Comparison of ENCODE assay signal across 1 cellular context in the genomic region with DNA sequence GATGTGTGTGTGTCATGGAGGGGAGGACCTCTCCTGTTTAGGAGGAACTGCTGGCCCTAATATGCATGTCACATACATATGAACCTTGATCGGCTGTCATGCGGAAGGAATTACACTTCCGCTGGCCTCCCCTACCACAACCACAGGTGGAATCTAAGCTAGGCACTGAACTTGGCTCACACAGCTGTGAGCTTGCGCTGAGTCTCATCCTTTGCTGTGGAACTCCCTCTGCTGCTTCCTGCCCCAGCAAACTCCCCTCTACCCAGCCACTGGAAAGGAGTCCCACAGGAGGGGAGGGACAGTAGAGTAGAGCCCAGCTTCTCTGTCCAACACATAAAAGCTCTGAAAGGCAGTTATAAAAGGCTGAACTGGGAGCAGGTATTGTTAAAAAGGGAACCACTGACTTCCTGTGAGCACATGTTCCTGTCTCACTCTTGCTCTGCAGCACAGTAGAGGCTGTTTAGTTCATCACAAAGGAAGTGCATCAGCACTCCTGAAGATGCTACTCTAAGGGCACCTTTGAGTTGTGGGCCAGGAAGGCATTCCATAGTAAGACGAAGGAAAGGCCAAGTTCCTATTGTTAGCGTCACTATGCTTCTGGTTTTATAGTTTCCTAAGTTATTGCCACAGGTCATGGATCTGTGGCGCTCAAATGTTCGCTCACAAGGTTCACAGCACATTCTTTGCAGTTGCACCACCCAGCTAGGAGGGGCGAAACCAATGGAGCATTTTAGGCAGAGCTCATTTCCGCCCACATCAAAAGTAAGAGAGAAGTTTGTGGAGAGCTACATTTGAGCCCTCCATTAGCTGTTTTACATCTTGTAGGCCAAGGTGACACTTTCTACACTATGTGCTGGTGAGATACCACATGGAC.
TF ChIP-seq lines count a peak whose summit lies in the region.

No MANE protein-coding gene starts in this region.

TF ChIP-seq in GM12878, 131 proteins besides CTCF, POLR2A, EP300 and RAD21 (continued from another document and continues in another):
- TF ChIP-seq ZBTB11 (CRISPR knock-in tag; IDR thresholded peaks at IDR 0.05): no peak
- peak; percentile 67 for TF ChIP-seq CBX5 (IDR thresholded peaks at IDR 0.05; ENCODE audit: low read depth)
- no peak for TF ChIP-seq HDAC6 (IDR thresholded peaks at IDR 0.05; ENCODE audit: unreplicated experiment)
- TF ChIP-seq, protein P1, sequence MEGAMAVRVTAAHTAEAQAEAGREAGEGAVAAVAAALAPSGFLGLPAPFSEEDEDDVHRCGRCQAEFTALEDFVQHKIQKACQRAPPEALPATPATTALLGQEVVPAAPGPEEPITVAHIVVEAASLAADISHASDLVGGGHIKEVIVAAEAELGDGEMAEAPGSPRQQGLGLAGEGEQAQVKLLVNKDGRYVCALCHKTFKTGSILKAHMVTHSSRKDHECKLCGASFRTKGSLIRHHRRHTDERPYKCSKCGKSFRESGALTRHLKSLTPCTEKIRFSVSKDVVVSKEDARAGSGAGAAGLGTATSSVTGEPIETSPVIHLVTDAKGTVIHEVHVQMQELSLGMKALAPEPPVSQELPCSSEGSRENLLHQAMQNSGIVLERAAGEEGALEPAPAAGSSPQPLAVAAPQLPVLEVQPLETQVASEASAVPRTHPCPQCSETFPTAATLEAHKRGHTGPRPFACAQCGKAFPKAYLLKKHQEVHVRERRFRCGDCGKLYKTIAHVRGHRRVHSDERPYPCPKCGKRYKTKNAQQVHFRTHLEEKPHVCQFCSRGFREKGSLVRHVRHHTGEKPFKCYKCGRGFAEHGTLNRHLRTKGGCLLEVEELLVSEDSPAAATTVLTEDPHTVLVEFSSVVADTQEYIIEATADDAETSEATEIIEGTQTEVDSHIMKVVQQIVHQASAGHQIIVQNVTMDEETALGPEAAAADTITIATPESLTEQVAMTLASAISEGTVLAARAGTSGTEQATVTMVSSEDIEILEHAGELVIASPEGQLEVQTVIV (IDR thresholded peaks at IDR 0.05; ENCODE audit: borderline replicate concordance, partially characterized antibody): no peak
- TF ChIP-seq POLR2AphosphoS5 (IDR thresholded peaks at IDR 0.05; ENCODE audit: low read length): peak; percentile 75
- TF ChIP-seq TCF3 (IDR thresholded peaks at IDR 0.05; ENCODE audit: borderline replicate concordance, insufficient read depth, low read depth, low read length): peak; percentile 87; the same call in 1 of the 2 replicates
- TF ChIP-seq ZNF592 (IDR thresholded peaks at IDR 0.05): no peak; the same call in 1 of the 2 replicates
- no peak for TF ChIP-seq EZH2 (IDR thresholded peaks at IDR 0.05; ENCODE audit: borderline replicate concordance, control insufficient read depth, low read depth, low read length)
- TF ChIP-seq POLR2AphosphoS2 (IDR thresholded peaks at IDR 0.05; ENCODE audit: low read depth, low read length): no peak
- TF ChIP-seq, protein P2, sequence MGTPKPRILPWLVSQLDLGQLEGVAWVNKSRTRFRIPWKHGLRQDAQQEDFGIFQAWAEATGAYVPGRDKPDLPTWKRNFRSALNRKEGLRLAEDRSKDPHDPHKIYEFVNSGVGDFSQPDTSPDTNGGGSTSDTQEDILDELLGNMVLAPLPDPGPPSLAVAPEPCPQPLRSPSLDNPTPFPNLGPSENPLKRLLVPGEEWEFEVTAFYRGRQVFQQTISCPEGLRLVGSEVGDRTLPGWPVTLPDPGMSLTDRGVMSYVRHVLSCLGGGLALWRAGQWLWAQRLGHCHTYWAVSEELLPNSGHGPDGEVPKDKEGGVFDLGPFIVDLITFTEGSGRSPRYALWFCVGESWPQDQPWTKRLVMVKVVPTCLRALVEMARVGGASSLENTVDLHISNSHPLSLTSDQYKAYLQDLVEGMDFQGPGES (IDR thresholded peaks at IDR 0.05): no peak
- 0 out of 2 replicates have a peak, but pooled peaks have one; percentile 59 for TF ChIP-seq HDGF (IDR thresholded peaks at IDR 0.05)
- peak; percentile 85 for TF ChIP-seq PML (IDR thresholded peaks at IDR 0.05; ENCODE audit: low read length)
- TF ChIP-seq, protein P3, sequence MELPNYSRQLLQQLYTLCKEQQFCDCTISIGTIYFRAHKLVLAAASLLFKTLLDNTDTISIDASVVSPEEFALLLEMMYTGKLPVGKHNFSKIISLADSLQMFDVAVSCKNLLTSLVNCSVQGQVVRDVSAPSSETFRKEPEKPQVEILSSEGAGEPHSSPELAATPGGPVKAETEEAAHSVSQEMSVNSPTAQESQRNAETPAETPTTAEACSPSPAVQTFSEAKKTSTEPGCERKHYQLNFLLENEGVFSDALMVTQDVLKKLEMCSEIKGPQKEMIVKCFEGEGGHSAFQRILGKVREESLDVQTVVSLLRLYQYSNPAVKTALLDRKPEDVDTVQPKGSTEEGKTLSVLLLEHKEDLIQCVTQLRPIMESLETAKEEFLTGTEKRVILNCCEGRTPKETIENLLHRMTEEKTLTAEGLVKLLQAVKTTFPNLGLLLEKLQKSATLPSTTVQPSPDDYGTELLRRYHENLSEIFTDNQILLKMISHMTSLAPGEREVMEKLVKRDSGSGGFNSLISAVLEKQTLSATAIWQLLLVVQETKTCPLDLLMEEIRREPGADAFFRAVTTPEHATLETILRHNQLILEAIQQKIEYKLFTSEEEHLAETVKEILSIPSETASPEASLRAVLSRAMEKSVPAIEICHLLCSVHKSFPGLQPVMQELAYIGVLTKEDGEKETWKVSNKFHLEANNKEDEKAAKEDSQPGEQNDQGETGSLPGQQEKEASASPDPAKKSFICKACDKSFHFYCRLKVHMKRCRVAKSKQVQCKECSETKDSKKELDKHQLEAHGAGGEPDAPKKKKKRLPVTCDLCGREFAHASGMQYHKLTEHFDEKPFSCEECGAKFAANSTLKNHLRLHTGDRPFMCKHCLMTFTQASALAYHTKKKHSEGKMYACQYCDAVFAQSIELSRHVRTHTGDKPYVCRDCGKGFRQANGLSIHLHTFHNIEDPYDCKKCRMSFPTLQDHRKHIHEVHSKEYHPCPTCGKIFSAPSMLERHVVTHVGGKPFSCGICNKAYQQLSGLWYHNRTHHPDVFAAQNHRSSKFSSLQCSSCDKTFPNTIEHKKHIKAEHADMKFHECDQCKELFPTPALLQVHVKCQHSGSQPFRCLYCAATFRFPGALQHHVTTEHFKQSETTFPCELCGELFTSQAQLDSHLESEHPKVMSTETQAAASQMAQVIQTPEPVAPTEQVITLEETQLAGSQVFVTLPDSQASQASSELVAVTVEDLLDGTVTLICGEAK (IDR thresholded peaks at IDR 0.05; ENCODE audit: borderline replicate concordance): peak; percentile 49; the same call in 1 of the 2 replicates
- TF ChIP-seq, protein P4, sequence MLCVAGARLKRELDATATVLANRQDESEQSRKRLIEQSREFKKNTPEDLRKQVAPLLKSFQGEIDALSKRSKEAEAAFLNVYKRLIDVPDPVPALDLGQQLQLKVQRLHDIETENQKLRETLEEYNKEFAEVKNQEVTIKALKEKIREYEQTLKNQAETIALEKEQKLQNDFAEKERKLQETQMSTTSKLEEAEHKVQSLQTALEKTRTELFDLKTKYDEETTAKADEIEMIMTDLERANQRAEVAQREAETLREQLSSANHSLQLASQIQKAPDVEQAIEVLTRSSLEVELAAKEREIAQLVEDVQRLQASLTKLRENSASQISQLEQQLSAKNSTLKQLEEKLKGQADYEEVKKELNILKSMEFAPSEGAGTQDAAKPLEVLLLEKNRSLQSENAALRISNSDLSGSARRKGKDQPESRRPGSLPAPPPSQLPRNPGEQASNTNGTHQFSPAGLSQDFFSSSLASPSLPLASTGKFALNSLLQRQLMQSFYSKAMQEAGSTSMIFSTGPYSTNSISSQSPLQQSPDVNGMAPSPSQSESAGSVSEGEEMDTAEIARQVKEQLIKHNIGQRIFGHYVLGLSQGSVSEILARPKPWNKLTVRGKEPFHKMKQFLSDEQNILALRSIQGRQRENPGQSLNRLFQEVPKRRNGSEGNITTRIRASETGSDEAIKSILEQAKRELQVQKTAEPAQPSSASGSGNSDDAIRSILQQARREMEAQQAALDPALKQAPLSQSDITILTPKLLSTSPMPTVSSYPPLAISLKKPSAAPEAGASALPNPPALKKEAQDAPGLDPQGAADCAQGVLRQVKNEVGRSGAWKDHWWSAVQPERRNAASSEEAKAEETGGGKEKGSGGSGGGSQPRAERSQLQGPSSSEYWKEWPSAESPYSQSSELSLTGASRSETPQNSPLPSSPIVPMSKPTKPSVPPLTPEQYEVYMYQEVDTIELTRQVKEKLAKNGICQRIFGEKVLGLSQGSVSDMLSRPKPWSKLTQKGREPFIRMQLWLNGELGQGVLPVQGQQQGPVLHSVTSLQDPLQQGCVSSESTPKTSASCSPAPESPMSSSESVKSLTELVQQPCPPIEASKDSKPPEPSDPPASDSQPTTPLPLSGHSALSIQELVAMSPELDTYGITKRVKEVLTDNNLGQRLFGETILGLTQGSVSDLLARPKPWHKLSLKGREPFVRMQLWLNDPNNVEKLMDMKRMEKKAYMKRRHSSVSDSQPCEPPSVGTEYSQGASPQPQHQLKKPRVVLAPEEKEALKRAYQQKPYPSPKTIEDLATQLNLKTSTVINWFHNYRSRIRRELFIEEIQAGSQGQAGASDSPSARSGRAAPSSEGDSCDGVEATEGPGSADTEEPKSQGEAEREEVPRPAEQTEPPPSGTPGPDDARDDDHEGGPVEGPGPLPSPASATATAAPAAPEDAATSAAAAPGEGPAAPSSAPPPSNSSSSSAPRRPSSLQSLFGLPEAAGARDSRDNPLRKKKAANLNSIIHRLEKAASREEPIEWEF (IDR thresholded peaks at IDR 0.05; ENCODE audit: insufficient replicate concordance, low read depth, low read length): peak; percentile 28
- TF ChIP-seq ZBED1 (IDR thresholded peaks at IDR 0.05; ENCODE audit: borderline replicate concordance): peak; percentile 66; the same call in 1 of the 2 replicates
- TF ChIP-seq NKRF (conservative IDR thresholded peaks at IDR 0.05): peak; percentile 68
